Comparison of ENCODE assay signal across 30 cellular contexts in genomic region chr5:92976156-92976555, GRCh38.
DNase-seq lines count a peak whose midpoint lies in the region; ATAC-seq, FAIRE-seq and TF ChIP-seq lines count a peak whose summit lies in the region.
"Had no signal": no experiment of that assay in that cellular context is flagged by ENCODE, and none has a peak within 500 bp of the region (broad histone marks: within the 10 kb centered on the region; RNA-seq: fewer than 3 reads in every experiment).

No MANE protein-coding gene starts in this region.

- H3K4me3 ChIP-seq in HepG2 (replicated peaks in 1 of 3; ENCODE audit: insufficient read depth in 1 of 3, low read depth in 2 of 3, low read length in 3 of 3) (no peak overlapping the region), right lobe of liver (no peak overlapping the region), tibial nerve (no peak overlapping the region)
- H3K4me3 ChIP-seq: A549; BLaER1; BLaER1 treated with 17β-estradiol and CSF1 and Interleukin-3, amounts not matched to agents 10 nM and 100 nM had no signal

- no peaks in the 10 kb centered on the region for H3K79me2 ChIP-seq in HepG2 (ENCODE audit: insufficient read depth, low read length)

- TF ChIP-seq RAD21 in HepG2 (CRISPR knock-in tag; IDR thresholded peaks at IDR 0.05), result no peak

- WGBS in HepG2 (ENCODE audit: low lambda C conversion rate), result 97% methylated on average over 1 of the region's 1 CpG
- WGBS in right lobe of liver (ENCODE audit: insufficient coverage, low coverage, low lambda C conversion rate, missing lambda C conversion rate), result 46% methylated on average over 1 of the region's 1 CpG
- 84 to 88% methylated on average over 1 of the region's 1 CpG for WGBS in tibial nerve, 2 donors

- DNase-seq in HepG2 (ENCODE audit: low spot score), result no peak
- DNase-seq in right lobe of liver, result no peak
- DNase-seq in tibial nerve (ENCODE audit: low spot score in 2 of 2), result no peak
- DNase-seq: 8988T; ACHN; AML-193; BE2C; C1 segment of cervical spinal cord; Caco-2; Calu3; CD4-positive, alpha-beta memory T cell; CD4-positive, alpha-beta T cell; CD4-positive, CD25-positive, alpha-beta regulatory T cell; CD8-positive, alpha-beta memory T cell; CD8-positive, alpha-beta T cell; COR-L47; DMS 273 treated with DMSO at 0.1 percent for 48 hours; DMS153; DMS53; DMS79; DMS79 treated with DMSO at 0.1 percent for 48 hours; DND-41; EL had no signal

- no peak overlapping the region for H3K27ac ChIP-seq in HepG2 (ENCODE audit: extremely low read length, insufficient read depth, low read length)
- H3K27ac ChIP-seq in right lobe of liver, result no peak overlapping the region
- no peak overlapping the region for H3K27ac ChIP-seq in tibial nerve
- H3K27ac ChIP-seq: 22Rv1; A549; BLaER1; BLaER1 treated with 17β-estradiol and CSF1 and Interleukin-3, amounts not matched to agents 10 nM and 100 nM; C4-2B had no signal

- H3K9me3 ChIP-seq in HepG2 (ENCODE audit: low read length) (peaks cover 15% of the 10 kb centered on the region; the same call in 1 of the 2 replicates), right lobe of liver (no peaks in the 10 kb centered on the region), tibial nerve (peaks cover 0 to 5% (median 0%) of the 10 kb centered on the region in 4 donors)
- H3K9me3 ChIP-seq: BE2C, BLaER1, Caco-2 had no signal

- no peaks in the 10 kb centered on the region for H4K20me1 ChIP-seq in HepG2 (ENCODE audit: insufficient read depth, low read length)
- H4K20me1 ChIP-seq: BLaER1; BLaER1 treated with 17β-estradiol and CSF1 and Interleukin-3, amounts not matched to agents 10 nM and 100 nM had no signal

- TF ChIP-seq POLR2A in HepG2 (IDR thresholded peaks at IDR 0.05; ENCODE audit: insufficient read depth in 1 of 2, low read depth in 2 of 2, low read length in 2 of 2) (no peak), right lobe of liver (IDR thresholded peaks at IDR 0.05) (no peak), tibial nerve (IDR thresholded peaks at IDR 0.05) (no peak)

- ATAC-seq in HepG2 (no peak), right lobe of liver (no peak)
- ATAC-seq: A549; CD8-positive, alpha-beta T cell had no signal

- POLR2A ChIA-PET in HepG2 (lab: Yijun Ruan, JAX), result interaction anchor here (1.4 kb wide), 1 partner anchor 31 kb away, joined by 3 read pairs; no protein-coding TSS in a partner anchor

- H3K27me3 ChIP-seq in HepG2 (ENCODE audit: control insufficient read depth in 1 of 2, insufficient read depth in 2 of 2, low read length in 2 of 2) (no peaks in the 10 kb centered on the region), right lobe of liver (no peaks in the 10 kb centered on the region), tibial nerve (no peaks in the 10 kb centered on the region)
- H3K27me3 ChIP-seq: BE2C; BLaER1; BLaER1 treated with 17β-estradiol and CSF1 and Interleukin-3, amounts not matched to agents 10 nM and 100 nM had no signal

- no peak overlapping the region for H3K9ac ChIP-seq in HepG2 (ENCODE audit: insufficient read depth, low read depth, low read length)
- H3K9ac ChIP-seq: BLaER1; BLaER1 treated with 17β-estradiol and CSF1 and Interleukin-3, amounts not matched to agents 10 nM and 100 nM had no signal

- in situ Hi-C loops in HepG2 (cut with HindIII; ENCODE audit: extremely low pct_ligation_motif_present, low pct_unique_long_range_greater_than_20kb), result no loop called here

- intact Hi-C loops in HepG2 (cut with micrococcal nuclease; ENCODE audit: unreplicated experiment) (no loop called here), right lobe of liver (cut with DNase I) (no loop called here)

- BruUV-seq in HepG2 (replicated peaks; lab: Mats Ljungman, UMichigan), result no TSS peak

- H3K4me1 ChIP-seq in HepG2 (ENCODE audit: insufficient read depth, low read length) (peaks cover 24% of the 10 kb centered on the region), right lobe of liver (no peaks in the 10 kb centered on the region), tibial nerve (peaks cover 0 to 9% (median 0%) of the 10 kb centered on the region in 4 donors)
- H3K4me1 ChIP-seq: Caco-2 had no signal

- TF ChIP-seq EP300 in HepG2 (IDR thresholded peaks at IDR 0.05; ENCODE audit: low read depth in 2 of 2, low read length in 2 of 2) (no peak), HepG2 (CRISPR knock-in tag; IDR thresholded peaks at IDR 0.05; ENCODE audit: borderline replicate concordance) (no peak), tibial nerve (IDR thresholded peaks at IDR 0.05) (no peak)

- FAIRE-seq in HepG2 (lab: Jason Lieb, UNC), result no peak
- FAIRE-seq in A204.1 (lab: Jason Lieb, UNC), result peak; percentile 87
- FAIRE-seq: A549, D721Med had no signal

- H3K36me3 ChIP-seq in HepG2 (replicated peaks in 1 of 2; ENCODE audit: control insufficient read depth in 1 of 2, insufficient read depth in 2 of 2, low read length in 2 of 2) (no peaks in the 10 kb centered on the region), right lobe of liver (no peaks in the 10 kb centered on the region), tibial nerve (no peaks in the 10 kb centered on the region)
- H3K36me3 ChIP-seq: BE2C; BLaER1; BLaER1 treated with 17β-estradiol and CSF1 and Interleukin-3, amounts not matched to agents 10 nM and 100 nM had no signal

- no peak overlapping the region for H2AFZ ChIP-seq in HepG2 (ENCODE audit: low read length)

- no peak overlapping the region for H3K4me2 ChIP-seq in HepG2 (ENCODE audit: low read depth, low read length)
- H3K4me2 ChIP-seq: A549; BLaER1; BLaER1 treated with 17β-estradiol and CSF1 and Interleukin-3, amounts not matched to agents 10 nM and 100 nM had no signal

- TF ChIP-seq CTCF in HepG2 (CRISPR knock-in tag; IDR thresholded peaks at IDR 0.05), result no peak
- no peak for TF ChIP-seq CTCF in right lobe of liver (IDR thresholded peaks at IDR 0.05)
- no peak for TF ChIP-seq CTCF in tibial nerve (IDR thresholded peaks at IDR 0.05)

- CTCF ChIA-PET in HepG2 (lab: Yijun Ruan, JAX; ENCODE audit: low intra/inter-chr PET ratio, low total read pairs), result no interaction called here

TF ChIP-seq in HepG2, 621 proteins besides CTCF, POLR2A, EP300 and RAD21:
- TF ChIP-seq ZFP1 (CRISPR knock-in tag; IDR thresholded peaks at IDR 0.05) (peak; percentile 95), MZF1 (CRISPR knock-in tag; IDR thresholded peaks at IDR 0.05; ENCODE audit: borderline replicate concordance) (no peak)
TF ChIP-seq in HepG2: peak in this region for 1.
